Comparison of ENCODE assay signal across 36 cellular contexts in genomic region chr12:418432-418831, GRCh38.
"Had no signal": no experiment of that assay in that cellular context is flagged by ENCODE, and none has a peak within 500 bp of the region (broad histone marks: within the 10 kb centered on the region; RNA-seq: fewer than 3 reads in every experiment).

No MANE protein-coding gene starts in this region.

- H3K9me3 ChIP-seq: MG63 had no signal

- H3K27me3 ChIP-seq: MG63 had no signal

- H3K4me3 ChIP-seq: MG63 had no signal

- DNase-seq: Karpas-422, Kasumi-1, MG63, MM.1S, MV-4-11, NCI-H1048, NCI-H1092, NCI-H1092 treated with DMSO at 0.1 percent for 48 hours, NCI-H1105, NCI-H1105 treated with DMSO at 0.1 percent for 48 hours, NCI-H1417, NCI-H1417 treated with DMSO at 0.1 percent for 48 hours, NCI-H1436, NCI-H1436 treated with DMSO at 0.1 percent for 48 hours, NCI-H146, NCI-H1694, NCI-H1694 treated with DMSO at 0.1 percent for 48 hours, NCI-H187, NCI-H187 treated with DMSO at 0.1 percent for 48 hours, NCI-H1930, NCI-H2029, NCI-H2029 treated with DMSO at 0.1 percent for 48 hours, NCI-H2081, NCI-H2081 treated with DMSO at 0.1 percent for 48 hours, NCI-H2107, NCI-H2171, NCI-H2171 treated with DMSO at 0.1 percent for 48 hours, NCI-H2227 treated with DMSO at 0.1 percent for 48 hours, NCI-H226, NCI-H345, NCI-H446, NCI-H446 treated with DMSO at 0.1 percent for 48 hours, NCI-H510A, NCI-H510A treated with DMSO at 0.1 percent for 48 hours, NCI-H524, NCI-H524 treated with DMSO at 0.1 percent for 48 hours had no signal
